Comparison of ENCODE assay signal across 13 cellular contexts in the genomic region with DNA sequence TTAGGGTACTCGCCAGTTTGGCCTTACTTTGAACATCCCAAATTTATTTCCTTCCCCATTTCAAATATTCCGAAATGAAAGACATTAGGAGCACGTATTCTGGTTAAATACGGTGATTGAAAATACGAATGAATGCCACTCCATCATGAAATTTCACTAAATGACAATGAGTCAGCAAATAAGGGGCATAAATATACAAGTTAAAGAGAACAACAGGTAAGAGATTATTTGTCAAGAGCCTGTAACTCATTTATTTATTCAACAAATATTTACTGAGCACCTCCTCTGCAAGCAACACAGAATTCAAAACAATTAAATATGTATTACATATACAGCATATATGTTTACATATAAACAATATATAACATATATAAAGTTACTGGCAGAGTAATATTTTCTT. TPM values are rescaled to one million over a fixed set of nuclear protein-coding genes. Genes with fewer than 3 reads are reported as not detected.
DNase-seq lines count a peak whose midpoint lies in the region; ATAC-seq, FAIRE-seq and TF ChIP-seq lines count a peak whose summit lies in the region.
"Had no signal": no experiment of that assay in that cellular context is flagged by ENCODE, and none has a peak within 500 bp of the region (broad histone marks: within the 10 kb centered on the region; RNA-seq: fewer than 3 reads in every experiment).

No MANE protein-coding gene starts in this region.

- H3K27ac Mint-ChIP-seq in immature natural killer cell: peak overlapping the region in 1 of 6 donors; percentile 83
- H3K27ac Mint-ChIP-seq in stimulated activated effector memory CD8-positive, alpha-beta T cell treated with anti-CD3 and anti-CD28 coated beads, Interleukin-12 subunit alpha, Interleukin-12 subunit beta, amount 100 ng/mL, for 72 hours: no peak overlapping the region
- H3K27ac Mint-ChIP-seq: CD8-positive, alpha-beta memory T cell had no signal

- H3K4me3 Mint-ChIP-seq in immature natural killer cell: no peak overlapping the region
- H3K4me3 Mint-ChIP-seq in stimulated activated effector memory CD8-positive, alpha-beta T cell treated with anti-CD3 and anti-CD28 coated beads, Interleukin-12 subunit alpha, Interleukin-12 subunit beta, amount 100 ng/mL, for 72 hours: no peak overlapping the region
- H3K4me3 Mint-ChIP-seq: CD8-positive, alpha-beta memory T cell had no signal

- FAIRE-seq in GM12892 (lab: Jason Lieb, UNC) (peak; percentile 78), H1 (lab: Jason Lieb, UNC) (no peak)
- FAIRE-seq: HTR-8/SVneo had no signal

- no peak overlapping the region for H2BK5ac ChIP-seq in H1 (ENCODE audit: low read depth, low read length)

- no peak overlapping the region for H3K23ac ChIP-seq in H1 (ENCODE audit: insufficient read length)

- no peak for ATAC-seq in stimulated activated effector memory CD8-positive, alpha-beta T cell treated with anti-CD3 and anti-CD28 coated beads, Interleukin-12 subunit alpha, Interleukin-12 subunit beta, amount 100 ng/mL, for 72 hours

- H2BK120ac ChIP-seq in H1 (replicated peaks; ENCODE audit: low read depth, low read length): no peak overlapping the region

- H2BK15ac ChIP-seq in H1 (ENCODE audit: low read length): no peak overlapping the region

- no peaks in the 10 kb centered on the region for H3K23me2 ChIP-seq in H1 (ENCODE audit: low read depth, low read length)

- H3K79me2 ChIP-seq in H1 (ENCODE audit: control insufficient read depth in 1 of 2, insufficient read depth in 2 of 2, low read length in 2 of 2): no peaks in the 10 kb centered on the region

- no peak overlapping the region for H3K18ac ChIP-seq in H1 (ENCODE audit: extremely low read depth, low read length)

- TF ChIP-seq CTCF in HEK293 (tag by site-specific recombination; IDR thresholded peaks at IDR 0.05): no peak
- no peak for TF ChIP-seq CTCF in LNCaP clone FGC (IDR thresholded peaks at IDR 0.05; ENCODE audit: control insufficient read depth, extremely low read depth, insufficient read depth)
- no peak for TF ChIP-seq CTCF in H1 (IDR thresholded peaks at IDR 0.05; ENCODE audit: control extremely low read depth in 1 of 3, insufficient read depth in 1 of 3, low read depth in 1 of 3, low read length in 3 of 3)
- TF ChIP-seq CTCF in coronary artery (IDR thresholded peaks at IDR 0.05): no peak

- H2AFZ ChIP-seq in H1 (ENCODE audit: low read length): no peak overlapping the region

- no peak overlapping the region; a peak in 1 of 4 replicates for H3K4me2 ChIP-seq in H1 (ENCODE audit: insufficient read depth in 1 of 2, low read depth in 2 of 2, low read length in 2 of 2)

- no peaks in the 10 kb centered on the region for H3K9me3 Mint-ChIP-seq in immature natural killer cell
- H3K9me3 Mint-ChIP-seq in stimulated activated effector memory CD8-positive, alpha-beta T cell treated with anti-CD3 and anti-CD28 coated beads, Interleukin-12 subunit alpha, Interleukin-12 subunit beta, amount 100 ng/mL, for 72 hours: no peaks in the 10 kb centered on the region
- H3K9me3 Mint-ChIP-seq: CD8-positive, alpha-beta memory T cell had no signal

- peaks cover 7 to 11% of the 10 kb centered on the region in 2 donors for H3K4me1 Mint-ChIP-seq in immature natural killer cell
- H3K4me1 Mint-ChIP-seq in stimulated activated effector memory CD8-positive, alpha-beta T cell treated with anti-CD3 and anti-CD28 coated beads, Interleukin-12 subunit alpha, Interleukin-12 subunit beta, amount 100 ng/mL, for 72 hours: peaks cover 18% of the 10 kb centered on the region

- H3K4me3 ChIP-seq in HEK293 (ENCODE audit: low read depth, low read length) (no peak overlapping the region), LNCaP clone FGC (ENCODE audit: low read depth, low read length) (no peak overlapping the region), H1 (ENCODE audit: extremely low read depth in 1 of 4, insufficient read depth in 2 of 4, low read depth in 3 of 4, low read length in 4 of 4) (no peak overlapping the region), coronary artery (no peak overlapping the region)

- H3K36me3 ChIP-seq in HEK293 (ENCODE audit: control insufficient read depth in 2 of 2, insufficient read depth in 1 of 2, low read length in 2 of 2): no peaks in the 10 kb centered on the region
- no peaks in the 10 kb centered on the region; a peak in 3 of 8 replicates for H3K36me3 ChIP-seq in H1 (ENCODE audit: control insufficient read depth in 2 of 4, insufficient read depth in 4 of 4, low read length in 3 of 4)

- H3K27ac ChIP-seq in HEK293 (ENCODE audit: extremely low read depth, low read depth, low read length) (no peak overlapping the region), H1 (ENCODE audit: low read depth, low read length) (no peak overlapping the region), coronary artery (no peak overlapping the region)

- TF ChIP-seq POLR2A in GM12892 (IDR thresholded peaks at IDR 0.05; ENCODE audit: low read depth, low read length): no peak
- no peak for TF ChIP-seq POLR2A in H1 (IDR thresholded peaks at IDR 0.05; ENCODE audit: control extremely low read depth in 1 of 2, low read depth in 2 of 2, low read length in 2 of 2)

- no peaks in the 10 kb centered on the region for H3K27me3 ChIP-seq in H1 (replicated peaks in 1 of 4; ENCODE audit: control insufficient read depth in 3 of 4, extremely low read depth in 1 of 4, insufficient read depth in 3 of 4, low read length in 3 of 4)

- H4K91ac ChIP-seq in H1 (replicated peaks; ENCODE audit: insufficient read length, low read length): no peak overlapping the region

- peaks cover 0 to 6% (median 0%) of the 10 kb centered on the region in 3 donors for H3K27me3 Mint-ChIP-seq in immature natural killer cell (ENCODE audit: low read depth in 3 of 3)
- H3K27me3 Mint-ChIP-seq: CD8-positive, alpha-beta memory T cell had no signal

- TF ChIP-seq EP300 in H1 (IDR thresholded peaks at IDR 0.05; ENCODE audit: borderline replicate concordance in 1 of 2, low read depth in 2 of 2, low read length in 2 of 2): no peak

- no peaks in the 10 kb centered on the region for H3K79me1 ChIP-seq in H1 (ENCODE audit: low read depth, low read length)

- no peak overlapping the region for H4K5ac ChIP-seq in H1 (ENCODE audit: insufficient read length, low read depth, low read length)

- no peak overlapping the region for H3K9ac ChIP-seq in H1 (replicated peaks in 1 of 4; ENCODE audit: extremely low read depth in 1 of 4, low read depth in 3 of 4, low read length in 3 of 4)

- H3K4me1 ChIP-seq in HEK293 (ENCODE audit: control insufficient read depth, insufficient read depth, low read length) (no peaks in the 10 kb centered on the region), H1 (replicated peaks in 1 of 4; ENCODE audit: control insufficient read depth in 3 of 4, insufficient read depth in 4 of 4, low read length in 3 of 4) (peaks cover 0 to 5% (median 0%) of the 10 kb centered on the region in 4 experiments; a peak in 1 of 7 replicates)

- H3K56ac ChIP-seq in H1 (replicated peaks; ENCODE audit: insufficient read length, low read depth, low read length): no peak overlapping the region

- H3K9me3 ChIP-seq in HEK293 (ENCODE audit: control insufficient read depth, insufficient read depth, low read depth, low read length) (no peaks in the 10 kb centered on the region), H1 (ENCODE audit: insufficient read depth in 2 of 2, low read depth in 1 of 2, low read length in 1 of 2) (no peaks in the 10 kb centered on the region)
- H3K9me3 ChIP-seq: Caco-2 had no signal

- H3K14ac ChIP-seq in H1 (ENCODE audit: insufficient read length): no peak overlapping the region

- no peak overlapping the region for H4K8ac ChIP-seq in H1 (ENCODE audit: extremely low read depth, insufficient read depth, low read length)

- TF ChIP-seq RAD21 in H1 (IDR thresholded peaks at IDR 0.05 in 1 of 2, conservative IDR thresholded peaks at IDR 0.05 in 1 of 2; ENCODE audit: low read depth in 2 of 2, low read length in 2 of 2): no peak

- H2BK12ac ChIP-seq in H1 (ENCODE audit: low read depth, low read length): peak overlapping the region; percentile 29; the same call in 1 of the 2 replicates

- 89% methylated on average over 5 of the region's 5 CpGs; no CpG with 5 or more reads in 1 of the 2 experiments for WGBS in H1 (ENCODE audit: extremely low coverage in 1 of 2, insufficient coverage in 1 of 2, insufficient read length in 1 of 2, insufficient replicate concordance in 2 of 2, low coverage in 1 of 2, low lambda C conversion rate in 2 of 2, missing lambda C conversion rate in 1 of 2), 2 experiments

- no peak overlapping the region for H2AK5ac ChIP-seq in H1 (ENCODE audit: low read depth, low read length)

- POLR2A ChIA-PET in HEK293 (lab: Yijun Ruan, JAX): no interaction called here
- POLR2A ChIA-PET in H1 (lab: Charles Lee; ENCODE audit: partially characterized antibody): no interaction called here

- CTCF ChIA-PET in HEK293 (lab: Yijun Ruan, JAX) (no interaction called here), H1 (lab: Charles Lee; ENCODE audit: partially characterized antibody) (no interaction called here)

- H2BK20ac ChIP-seq in H1 (ENCODE audit: low read length): no peak overlapping the region

- H4K20me1 ChIP-seq in H1 (replicated peaks in 1 of 2; ENCODE audit: control insufficient read depth in 1 of 2, insufficient read depth in 2 of 2, low read length in 2 of 2): no peaks in the 10 kb centered on the region

- peaks cover 0 to 7% (median 0%) of the 10 kb centered on the region in 3 donors for H3K36me3 Mint-ChIP-seq in immature natural killer cell
- no peaks in the 10 kb centered on the region for H3K36me3 Mint-ChIP-seq in stimulated activated effector memory CD8-positive, alpha-beta T cell treated with anti-CD3 and anti-CD28 coated beads, Interleukin-12 subunit alpha, Interleukin-12 subunit beta, amount 100 ng/mL, for 72 hours

- no peak overlapping the region for H3K4ac ChIP-seq in H1 (replicated peaks; ENCODE audit: insufficient read length, low read depth, low read length)

- DNase-seq in GM12892 (ENCODE audit: insufficient read length) (no peak), LNCaP clone FGC (ENCODE audit: low read depth) (peak; percentile 61), H1 (ENCODE audit: low read depth in 1 of 2, low spot score in 2 of 2) (no peak), coronary artery (ENCODE audit: low spot score) (no peak), immature natural killer cell (no peak)
- no peak for DNase-seq in stimulated activated effector memory CD8-positive, alpha-beta T cell treated with anti-CD3 and anti-CD28 coated beads, Interleukin-12 subunit alpha, Interleukin-12 subunit beta, amount 100 ng/mL, for 72 hours (ENCODE audit: low spot score in 2 of 2)
- DNase-seq: Caco-2; CD8-positive, alpha-beta memory T cell; GOT3; HCEC 1CT; Karpas-422 had no signal

RNA-seq across cellular contexts. Expression of a gene that starts 44.8 kb away (rescaled TPM):
- 34.5 TPM for polyA plus RNA-seq in GM12892 (2012; ENCODE audit: missing spikeins)
- 7.6 and 9.2 TPM in 2 replicates for total RNA-seq in H1 (2021; fragmentation: NEBNext Ultra II Directional; extraction: Animal tissue kit (Norgen Biotek cat#: 25700))
- polyA plus RNA-seq in H1 (2011; rRNA removed) (4.0 TPM in 2 replicates), immature natural killer cell (under 1 TPM in 1 of 3 donors, not detected in 2; 0.24 TPM)
- 3.6 TPM for polyA plus RNA-seq in H1 (2011; cell fraction: cytosol; rRNA removed)
- 5.0 TPM for polyA plus RNA-seq in H1 (2011; cell fraction: nucleus; rRNA removed)
- 4.9 to 7.6 TPM (median 7.0 TPM) in 4 replicates for polyA plus RNA-seq in H1 (2012, experiment 1 of 2)
- 0.24 TPM for polyA plus RNA-seq in H1 (2012, experiment 2 of 2)
- 2.8 TPM for polyA plus RNA-seq in H1 (2013, experiment 1 of 2)
- polyA plus RNA-seq in H1 (2013, experiment 2 of 2): 3.0 TPM
- 7.8 and 8.9 TPM in 2 replicates for polyA minus RNA-seq in H1 (2011; rRNA and poly(A)+ RNA removed)
- polyA minus RNA-seq in H1 (2011; cell fraction: cytosol; rRNA and poly(A)+ RNA removed): 6.2 TPM
- 24.7 TPM for polyA minus RNA-seq in H1 (2011; cell fraction: nucleus; rRNA and poly(A)+ RNA removed)
